In genomic region chr10:62083868-62084267, GRCh38 we compare ENCODE assay signal across 1 cellular context.
TF ChIP-seq lines count a peak whose summit lies in the region.

No MANE protein-coding gene starts in this region.

TF ChIP-seq in SK-N-SH, 30 proteins besides CTCF, POLR2A, EP300 and RAD21 (continued from another document):
- no peak for TF ChIP-seq TAF1 (IDR thresholded peaks at IDR 0.05; ENCODE audit: borderline replicate concordance, low read depth, low read length)
- TF ChIP-seq SIN3A (IDR thresholded peaks at IDR 0.05; ENCODE audit: borderline replicate concordance, low read depth, low read length), result no peak
- no peak for TF ChIP-seq MAX (IDR thresholded peaks at IDR 0.05; ENCODE audit: low read depth)
- TF ChIP-seq TCF12 (IDR thresholded peaks at IDR 0.05), result peak; percentile 77
- TF ChIP-seq EZH2phosphoT487 (IDR thresholded peaks at IDR 0.05; ENCODE audit: borderline replicate concordance, low read depth), result no peak
- TF ChIP-seq RCOR1 (IDR thresholded peaks at IDR 0.05; ENCODE audit: low read length), result no peak; the same call in 1 of the 2 replicates
- TF ChIP-seq IRF3 (IDR thresholded peaks at IDR 0.05; ENCODE audit: low read depth, low read length), result no peak
- no peak for TF ChIP-seq GABPA (IDR thresholded peaks at IDR 0.05; ENCODE audit: low read depth)
- TF ChIP-seq FOXJ3 (CRISPR knock-in tag; IDR thresholded peaks at IDR 0.05), result no peak
- TF ChIP-seq SMC3 (IDR thresholded peaks at IDR 0.05; ENCODE audit: low read depth, low read length), result no peak
- no peak for TF ChIP-seq ZBTB33 (IDR thresholded peaks at IDR 0.05; ENCODE audit: borderline replicate concordance, low read depth)
